Comparison of ENCODE assay signal across 8 cellular contexts in genomic region chr7:1368682-1369571, GRCh38.
DNase-seq lines count a peak whose midpoint lies in the region; ATAC-seq and TF ChIP-seq lines count a peak whose summit lies in the region.

No MANE protein-coding gene starts in this region.

- H3K27me3 ChIP-seq in smooth muscle cell (ENCODE audit: low read depth) (peaks cover 39% of the 10 kb centered on the region), Peyer's patch (peaks cover 0 to 25% of the 10 kb centered on the region in 2 donors)

- H3K4me2 ChIP-seq in smooth muscle cell = no peak overlapping the region

- H3K4me1 ChIP-seq in smooth muscle cell (ENCODE audit: low read depth) (no peaks in the 10 kb centered on the region), Peyer's patch (peaks cover 0 to 9% (median 0%) of the 10 kb centered on the region in 4 donors)

- H3K9me3 ChIP-seq in smooth muscle cell (replicated peaks; ENCODE audit: low read depth) (no peaks in the 10 kb centered on the region), Peyer's patch (peaks cover 0 to 8% (median 1%) of the 10 kb centered on the region in 4 donors)

- H4K20me1 ChIP-seq in smooth muscle cell (ENCODE audit: low read depth) = no peaks in the 10 kb centered on the region

- H3K27ac ChIP-seq in smooth muscle cell (ENCODE audit: low read depth) (no peak overlapping the region), Peyer's patch (no peak overlapping the region)

- H3F3A ChIP-seq in smooth muscle cell (ENCODE audit: low read depth) = no peaks in the 10 kb centered on the region

- no peak for ATAC-seq in HG03469 (IDR thresholded peaks at IDR 0.05; ENCODE audit: unreplicated experiment)
- ATAC-seq in GM19463 (IDR thresholded peaks at IDR 0.05; ENCODE audit: unreplicated experiment) = no peak

- H3K4me3 ChIP-seq in smooth muscle cell (no peak overlapping the region), Peyer's patch (peak overlapping the region in 1 of 4 donors; percentile 24)

- no peak for TF ChIP-seq POLR2A in Peyer's patch (IDR thresholded peaks at IDR 0.05)

- H3K36me3 ChIP-seq in smooth muscle cell (ENCODE audit: low read depth) (no peaks in the 10 kb centered on the region), Peyer's patch (no peaks in the 10 kb centered on the region)

- no peaks in the 10 kb centered on the region for H3K79me2 ChIP-seq in smooth muscle cell (ENCODE audit: low read depth)

- TF ChIP-seq CTCF in smooth muscle cell (IDR thresholded peaks at IDR 0.05; ENCODE audit: borderline replicate concordance, insufficient read depth, poor library complexity, severe bottlenecking) = peak; percentile 39
- TF ChIP-seq CTCF in Peyer's patch (IDR thresholded peaks at IDR 0.05) = no peak

- DNase-seq in activated effector memory CD4-positive, alpha-beta T cell treated with anti-CD3 and anti-CD28 coated beads, Interleukin-2, amount 50 U/mL, for 16 hours = peak; percentile 71
- no peak for DNase-seq in activated effector memory CD4-positive, alpha-beta T cell treated with Interleukin-2 at 50 U/mL for 16 hours
- DNase-seq in NCI-H345 treated with DMSO at 0.1 percent for 48 hours (lab: John Stamatoyannopoulos, UW; ENCODE audit: unreplicated experiment) = peak; percentile 38
- DNase-seq in astrocyte of the hippocampus (ENCODE audit: low read depth, low spot score) = peak; percentile 17
- DNase-seq in smooth muscle cell (lab: John Stamatoyannopoulos, UW; ENCODE audit: unreplicated experiment) = no peak
- DNase-seq in Peyer's patch = no peak

- 9% methylated on average over 34 of the region's 74 CpGs for WGBS in smooth muscle cell (ENCODE audit: low lambda C conversion rate)

- H2AFZ ChIP-seq in smooth muscle cell (ENCODE audit: low read depth) = no peak overlapping the region

- no peak overlapping the region for H3K9ac ChIP-seq in smooth muscle cell (ENCODE audit: low read depth)

Comparison
In these comparisons a context has a peak if more than half of its experiments do, and no peak if none do; other contexts are left out.
1. DNase-seq: peak in activated effector memory CD4-positive, alpha-beta T cell treated with anti-CD3 and anti-CD28 coated beads, Interleukin-2, amount 50 U/mL, for 16 hours (single experiment), NCI-H345 treated with DMSO at 0.1 percent for 48 hours (single experiment) and astrocyte of the hippocampus (single experiment); none in activated effector memory CD4-positive, alpha-beta T cell treated with Interleukin-2 at 50 U/mL for 16 hours (single experiment), smooth muscle cell (single experiment) and Peyer's patch (0 of 3).